1 cellular context compared by ENCODE assay signal in genomic region chr18:75418293-75418692, GRCh38.
TF ChIP-seq lines count a peak whose summit lies in the region.

No MANE protein-coding gene starts in this region.

TF ChIP-seq in IMR-90, 13 proteins besides CTCF, POLR2A, EP300 and RAD21 (continued from another document):
- TF ChIP-seq BHLHE40 (IDR thresholded peaks at IDR 0.05; ENCODE audit: low read depth, low read length) (no peak), ELK1 (IDR thresholded peaks at IDR 0.05; ENCODE audit: borderline replicate concordance, low read depth, low read length) (no peak), CHD1 (IDR thresholded peaks at IDR 0.05; ENCODE audit: low read depth, low read length) (no peak), RFX5 (IDR thresholded peaks at IDR 0.05; ENCODE audit: low read depth, low read length) (no peak)
